ENCODE assay signal across 20 cellular contexts in genomic region chr6:166575190-166575589, GRCh38. TPM values are rescaled to one million over a fixed set of nuclear protein-coding genes. Genes with fewer than 3 reads are reported as not detected.
DNase-seq lines count a peak whose midpoint lies in the region; ATAC-seq and TF ChIP-seq lines count a peak whose summit lies in the region.
"Had no signal": no experiment of that assay in that cellular context is flagged by ENCODE, and none has a peak within 500 bp of the region (broad histone marks: within the 10 kb centered on the region; RNA-seq: fewer than 3 reads in every experiment).

No MANE protein-coding gene starts in this region.

- intact Hi-C loops in left cardiac atrium (cut with DNase I): no loop called here
- intact Hi-C loops in sigmoid colon (cut with DNase I): no loop called here
- intact Hi-C loops in activated CD4-positive, alpha-beta T cell treated with anti-CD3 and anti-CD28 coated beads for 36 hours (cut with DNase I, micrococcal nuclease): no loop called here

- no peak overlapping the region for H3K27ac Mint-ChIP-seq in activated CD4-positive, alpha-beta T cell treated with anti-CD3 and anti-CD28 coated beads for 36 hours
- H3K27ac Mint-ChIP-seq: CD4-positive, alpha-beta memory T cell; naive thymus-derived CD4-positive, alpha-beta T cell had no signal

- peaks cover 10% of the 10 kb centered on the region for H3K9me3 Mint-ChIP-seq in activated CD4-positive, alpha-beta T cell treated with anti-CD3 and anti-CD28 coated beads for 36 hours (ENCODE audit: low read depth)
- peaks cover 14% of the 10 kb centered on the region for H3K9me3 Mint-ChIP-seq in activated T-cell treated with anti-CD3 and anti-CD28 coated beads, Interleukin-2, amount 50 U/mL, for 4 hours

- no peaks in the 10 kb centered on the region for H3K27me3 ChIP-seq in sigmoid colon
- H3K27me3 ChIP-seq: tibial nerve had no signal

- DNase-seq in AG08396 (ENCODE audit: low spot score): peak; percentile 32
- DNase-seq in cerebellar cortex (ENCODE audit: low spot score): peak; percentile 94
- DNase-seq in left cardiac atrium: peak; percentile 56
- peak; percentile 87 for DNase-seq in sigmoid colon
- no peak for DNase-seq in activated CD4-positive, alpha-beta T cell treated with anti-CD3 and anti-CD28 coated beads for 36 hours
- no peak for DNase-seq in activated T-cell treated with anti-CD3 and anti-CD28 coated beads, Interleukin-2, amount 50 U/mL, for 4 hours
- no peak for DNase-seq in germinal center (ENCODE audit: low spot score)
- DNase-seq in islet precursor cell: no peak
- DNase-seq: activated CD4-positive, alpha-beta T cell treated with anti-CD3 and anti-CD28 coated beads, Interleukin-2, amount 50 U/mL, for 48 hours; CD4-positive, alpha-beta memory T cell; naive thymus-derived CD4-positive, alpha-beta T cell; NCI-H1417; NCI-H446 treated with DMSO at 0.1 percent for 48 hours; OCI-M1; stimulated activated CD4-positive, alpha-beta T cell treated with anti-CD3 and anti-CD28 coated beads, Interleukin-2, amount 100 ng/mL, for 48 hours; stimulated activated CD8-positive, alpha-beta memory T cell treated with anti-CD3 and anti-CD28 coated beads, Interleukin-4, amount 100 ng/mL, for 48 hours had no signal

- H3K36me3 ChIP-seq in sigmoid colon: no peaks in the 10 kb centered on the region

- TF ChIP-seq CTCF in sigmoid colon (IDR thresholded peaks at IDR 0.05): no peak

- H3K4me1 ChIP-seq in sigmoid colon: peaks cover 0 to 13% (median 0%) of the 10 kb centered on the region in 4 donors

- peaks cover 8% of the 10 kb centered on the region for H3K36me3 Mint-ChIP-seq in activated CD4-positive, alpha-beta T cell treated with anti-CD3 and anti-CD28 coated beads for 36 hours (ENCODE audit: low read depth)
- no peaks in the 10 kb centered on the region for H3K36me3 Mint-ChIP-seq in activated T-cell treated with anti-CD3 and anti-CD28 coated beads, Interleukin-2, amount 50 U/mL, for 4 hours (ENCODE audit: insufficient read depth)

- H3K27me3 Mint-ChIP-seq in activated CD4-positive, alpha-beta T cell treated with anti-CD3 and anti-CD28 coated beads for 36 hours: no peaks in the 10 kb centered on the region
- no peaks in the 10 kb centered on the region for H3K27me3 Mint-ChIP-seq in activated T-cell treated with anti-CD3 and anti-CD28 coated beads, Interleukin-2, amount 50 U/mL, for 4 hours (ENCODE audit: low read depth)
- H3K27me3 Mint-ChIP-seq: CD4-positive, alpha-beta memory T cell; naive thymus-derived CD4-positive, alpha-beta T cell had no signal

- POLR2A ChIA-PET in activated CD4-positive, alpha-beta T cell treated with anti-CD3 and anti-CD28 coated beads for 36 hours (lab: Charles Lee): no interaction called here

- peak overlapping the region in 3 of 4 donors; percentile 37 to 51 (median 50) for H3K27ac ChIP-seq in sigmoid colon
- H3K27ac ChIP-seq: KMS-11, SK-N-MC had no signal

- TF ChIP-seq EP300 in sigmoid colon (IDR thresholded peaks at IDR 0.05): peak in 2 of 4 donors; percentile 9 to 48

- TF ChIP-seq POLR2A in sigmoid colon (IDR thresholded peaks at IDR 0.05): no peak

- WGBS in sigmoid colon, 2 donors: 80 to 90% methylated on average over 11 of the region's 11 CpGs

- H3K4me3 ChIP-seq in sigmoid colon: no peak overlapping the region
- H3K4me3 ChIP-seq: SK-N-MC, tibial nerve had no signal

- CTCF ChIA-PET in activated CD4-positive, alpha-beta T cell treated with anti-CD3 and anti-CD28 coated beads for 36 hours (lab: Charles Lee): interaction anchor here (0.7 kb wide), 1 partner anchor 419 kb away, joined by 3 read pairs; no protein-coding TSS in a partner anchor

- no peaks in the 10 kb centered on the region for H3K4me1 Mint-ChIP-seq in activated CD4-positive, alpha-beta T cell treated with anti-CD3 and anti-CD28 coated beads for 36 hours
- H3K4me1 Mint-ChIP-seq in activated T-cell treated with anti-CD3 and anti-CD28 coated beads, Interleukin-2, amount 50 U/mL, for 4 hours (ENCODE audit: low read depth): no peaks in the 10 kb centered on the region
- H3K4me1 Mint-ChIP-seq: CD4-positive, alpha-beta memory T cell had no signal

- ATAC-seq in left cardiac atrium: peak; percentile 75 to 92
- no peak for ATAC-seq in activated CD4-positive, alpha-beta T cell treated with anti-CD3 and anti-CD28 coated beads for 36 hours
- ATAC-seq in activated T-cell treated with anti-CD3 and anti-CD28 coated beads, Interleukin-2, amount 50 U/mL, for 4 hours: no peak
- ATAC-seq: left lobe of liver; naive thymus-derived CD4-positive, alpha-beta T cell had no signal

- H3K4me3 Mint-ChIP-seq in activated CD4-positive, alpha-beta T cell treated with anti-CD3 and anti-CD28 coated beads for 36 hours: no peak overlapping the region
- H3K4me3 Mint-ChIP-seq in activated T-cell treated with anti-CD3 and anti-CD28 coated beads, Interleukin-2, amount 50 U/mL, for 4 hours: no peak overlapping the region
- H3K4me3 Mint-ChIP-seq: CD4-positive, alpha-beta memory T cell; naive thymus-derived CD4-positive, alpha-beta T cell had no signal

- H3K9me3 ChIP-seq in sigmoid colon: no peaks in the 10 kb centered on the region

RNA-seq across cellular contexts. Expression of gene RAMACL, which starts 11.3 kb away (rescaled TPM):
- total RNA-seq in left cardiac atrium (1 to 10 TPM in 1 of 2 donors, under 1 TPM in 1; 0.71 to 1.6 TPM), sigmoid colon (1 to 10 TPM in 3 of 4 donors, under 1 TPM in 1; 0.66 to 3.0 (median 2.2) TPM)
- polyA plus RNA-seq in sigmoid colon: under 1 TPM in 1 of 3 donors, not detected in 2; 0.34 TPM
- total RNA-seq in activated CD4-positive, alpha-beta T cell treated with anti-CD3 and anti-CD28 coated beads for 36 hours: under 1 TPM; 0.30 to 0.41 TPM
- 1 to 10 TPM in 1 of 3 donors, under 1 TPM in 1, not detected in 1; 0.15 to 4.6 TPM for total RNA-seq in activated T-cell treated with anti-CD3 and anti-CD28 coated beads, Interleukin-2, amount 50 U/mL, for 4 hours
- polyA plus RNA-seq: naive thymus-derived CD4-positive, alpha-beta T cell had no signal

RNA-seq across cellular contexts. Expression of gene RPS6KA2, which starts 51.9 kb away (rescaled TPM):
- 10 to 100 TPM; 59.6 to 95.7 TPM for total RNA-seq in left cardiac atrium
- 10 to 100 TPM; 27.8 to 44.7 (median 32.3) TPM for total RNA-seq in sigmoid colon
- polyA plus RNA-seq in sigmoid colon: 10 to 100 TPM in 2 of 3 donors, 1 to 10 TPM in 1; 6.5 to 14.7 (median 12.6) TPM
- 10 to 100 TPM in 1 of 2 experiments, 1 to 10 TPM in 1; 9.3 to 10.9 TPM for total RNA-seq in activated CD4-positive, alpha-beta T cell treated with anti-CD3 and anti-CD28 coated beads for 36 hours
- total RNA-seq in activated T-cell treated with anti-CD3 and anti-CD28 coated beads, Interleukin-2, amount 50 U/mL, for 4 hours: 1 to 10 TPM; 2.8 to 6.2 (median 6.0) TPM

Comparison
In these comparisons a context has a peak if more than half of its experiments do, and no peak if none do; other contexts are left out.
1. DNase-seq: peak in AG08396 (single experiment), cerebellar cortex (single experiment), left cardiac atrium (single experiment) and sigmoid colon (single experiment); none in activated CD4-positive, alpha-beta T cell treated with anti-CD3 and anti-CD28 coated beads for 36 hours (single experiment), activated T-cell treated with anti-CD3 and anti-CD28 coated beads, Interleukin-2, amount 50 U/mL, for 4 hours (single experiment), germinal center (single experiment) and islet precursor cell (single experiment).
2. ATAC-seq: peak in left cardiac atrium (2 of 2); none in activated CD4-positive, alpha-beta T cell treated with anti-CD3 and anti-CD28 coated beads for 36 hours (single experiment) and activated T-cell treated with anti-CD3 and anti-CD28 coated beads, Interleukin-2, amount 50 U/mL, for 4 hours (0 of 2).